Comparison of ENCODE assay signal across 19 cellular contexts in the genomic region with DNA sequence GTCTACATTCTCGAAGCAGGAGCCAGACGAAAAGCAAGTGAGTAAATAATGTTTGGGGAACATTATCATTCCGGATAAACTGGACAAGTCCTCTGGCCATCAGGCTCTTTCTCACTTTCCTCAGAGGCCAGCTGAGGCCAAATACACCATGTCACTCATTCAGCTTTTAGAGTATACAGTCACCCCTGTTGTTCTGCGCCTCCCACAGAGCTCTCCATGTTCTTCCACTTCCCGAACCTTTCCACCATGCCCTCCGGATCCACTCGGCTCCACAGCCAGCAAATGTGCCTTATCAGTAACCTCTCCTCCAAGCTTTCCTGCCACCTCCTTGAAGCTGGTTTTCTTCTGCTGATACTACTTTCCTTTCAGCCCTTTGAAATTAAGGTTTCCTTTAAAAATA. TPM values are rescaled to one million over a fixed set of nuclear protein-coding genes. Genes with fewer than 3 reads are reported as not detected.
DNase-seq lines count a peak whose midpoint lies in the region; ATAC-seq and TF ChIP-seq lines count a peak whose summit lies in the region.
"Had no signal": no experiment of that assay in that cellular context is flagged by ENCODE, and none has a peak within 500 bp of the region (broad histone marks: within the 10 kb centered on the region; RNA-seq: fewer than 3 reads in every experiment).

No MANE protein-coding gene starts in this region.

- CTCF ChIA-PET in T-cell (lab: Charles Lee) = no interaction called here

- POLR2A ChIA-PET in T-cell (lab: Charles Lee) = interaction anchor here in 1 of 2 donors (0.9 kb wide), 1 partner anchor 31 kb away, joined by 3 read pairs; a partner anchor contains a TSS

- peaks cover 23% of the 10 kb centered on the region for H3K4me1 Mint-ChIP-seq in activated CD4-positive, alpha-beta T cell treated with anti-CD3 and anti-CD28 coated beads, Interleukin-2, amount 10 ng/mL, durations not matched to agents 24 days and 14 days
- peaks cover 22 to 27% (median 25%) of the 10 kb centered on the region in 3 donors for H3K4me1 Mint-ChIP-seq in T-cell
- peaks cover 10% of the 10 kb centered on the region for H3K4me1 Mint-ChIP-seq in chondrocyte (ENCODE audit: low read depth)
- H3K4me1 Mint-ChIP-seq in nephron progenitor cell = no peaks in the 10 kb centered on the region

- H3K36me3 ChIP-seq in spleen = peaks cover 0 to 99% (median 39%) of the 10 kb centered on the region in 6 donors

- H3K27ac ChIP-seq in spleen = no peak overlapping the region
- H3K27ac ChIP-seq: epithelial cell of prostate, transverse colon had no signal

- H3K36me3 Mint-ChIP-seq in activated CD4-positive, alpha-beta T cell treated with anti-CD3 and anti-CD28 coated beads, Interleukin-2, amount 10 ng/mL, durations not matched to agents 24 days and 14 days (ENCODE audit: low read depth) = peaks cover 36% of the 10 kb centered on the region
- H3K36me3 Mint-ChIP-seq in T-cell (peaks cover 42% of the 10 kb centered on the region), chondrocyte (ENCODE audit: low read depth) (peaks cover 15% of the 10 kb centered on the region), nephron progenitor cell (ENCODE audit: low read depth) (peaks cover 69% of the 10 kb centered on the region)

- no peaks in the 10 kb centered on the region for H3K9me3 ChIP-seq in spleen
- H3K9me3 ChIP-seq: transverse colon had no signal

- no peak for DNase-seq in activated CD4-positive, alpha-beta T cell treated with anti-CD3 and anti-CD28 coated beads, Interleukin-2, amount 10 ng/mL, durations not matched to agents 24 days and 14 days
- DNase-seq in activated CD4-positive, alpha-beta T cell treated with anti-CD3 and anti-CD28 coated beads for 1 hour = no peak
- DNase-seq in T-cell = no peak
- DNase-seq in chondrocyte (ENCODE audit: low spot score) = no peak
- no peak for DNase-seq in nephron progenitor cell
- DNase-seq in NCI-H524 treated with DMSO at 0.1 percent for 48 hours (lab: John Stamatoyannopoulos, UW) = no peak
- DNase-seq in spleen = no peak
- DNase-seq: activated effector memory CD4-positive, alpha-beta T cell treated with Interleukin-2 at 50 U/mL for 16 hours; C1 segment of cervical spinal cord; HFFc6; naive B cell; NCI-H1417; NCI-H774; PC-3; stimulated activated naive CD4-positive, alpha-beta T cell; transverse colon had no signal

- 89 to 94% (median 91%) methylated on average over 7 of the region's 7 CpGs for WGBS in spleen, 5 donors

- no peaks in the 10 kb centered on the region for H3K9me3 Mint-ChIP-seq in activated CD4-positive, alpha-beta T cell treated with anti-CD3 and anti-CD28 coated beads, Interleukin-2, amount 10 ng/mL, durations not matched to agents 24 days and 14 days
- H3K9me3 Mint-ChIP-seq in T-cell (no peaks in the 10 kb centered on the region), chondrocyte (ENCODE audit: low read depth) (no peaks in the 10 kb centered on the region), nephron progenitor cell (no peaks in the 10 kb centered on the region)
- H3K9me3 Mint-ChIP-seq: dendritic cell treated with granulocyte-macrophage colony-stimulating factor and Interleukin-4, amounts not matched to agents 40 ng/mL and 50 ng/mL, for 4 days; HFFc6; naive B cell had no signal

- no peaks in the 10 kb centered on the region for H3K4me1 ChIP-seq in spleen

- intact Hi-C loops in activated CD4-positive, alpha-beta T cell treated with anti-CD3 and anti-CD28 coated beads, Interleukin-2, amount 10 ng/mL, durations not matched to agents 24 days and 14 days (cut with micrococcal nuclease) = loop anchor here (2.0 kb wide), 1 partner anchor 33 kb away; a partner anchor contains a TSS
- intact Hi-C loops in spleen (cut with DNase I; ENCODE audit: low total_unique reads) = no loop called here

- H3K4me3 Mint-ChIP-seq in activated CD4-positive, alpha-beta T cell treated with anti-CD3 and anti-CD28 coated beads, Interleukin-2, amount 10 ng/mL, durations not matched to agents 24 days and 14 days = no peak overlapping the region
- no peak overlapping the region for H3K4me3 Mint-ChIP-seq in T-cell
- H3K4me3 Mint-ChIP-seq in chondrocyte (ENCODE audit: unreplicated experiment) = no peak overlapping the region
- H3K4me3 Mint-ChIP-seq in nephron progenitor cell = no peak overlapping the region
- H3K4me3 Mint-ChIP-seq: dendritic cell treated with granulocyte-macrophage colony-stimulating factor and Interleukin-4, amounts not matched to agents 40 ng/mL and 50 ng/mL, for 4 days; HFFc6; naive B cell had no signal

- TF ChIP-seq CTCF in chondrocyte (IDR thresholded peaks at IDR 0.05) (no peak), nephron progenitor cell (IDR thresholded peaks at IDR 0.05) (no peak), spleen (IDR thresholded peaks at IDR 0.05 in 8 of 11, conservative IDR thresholded peaks at IDR 0.05 in 3 of 11) (no peak)

- peak overlapping the region; percentile 56 for H3K27ac Mint-ChIP-seq in activated CD4-positive, alpha-beta T cell treated with anti-CD3 and anti-CD28 coated beads, Interleukin-2, amount 10 ng/mL, durations not matched to agents 24 days and 14 days
- H3K27ac Mint-ChIP-seq in T-cell (peak overlapping the region; percentile 50 to 68), chondrocyte (ENCODE audit: unreplicated experiment) (peak overlapping the region; percentile 66), nephron progenitor cell (peak overlapping the region; percentile 19)
- H3K27ac Mint-ChIP-seq: dendritic cell treated with granulocyte-macrophage colony-stimulating factor and Interleukin-4, amounts not matched to agents 40 ng/mL and 50 ng/mL, for 4 days had no signal

- H3K4me3 ChIP-seq in spleen = no peak overlapping the region
- H3K4me3 ChIP-seq: transverse colon had no signal

- H3K27me3 Mint-ChIP-seq in activated CD4-positive, alpha-beta T cell treated with anti-CD3 and anti-CD28 coated beads, Interleukin-2, amount 10 ng/mL, durations not matched to agents 24 days and 14 days = no peaks in the 10 kb centered on the region
- no peaks in the 10 kb centered on the region for H3K27me3 Mint-ChIP-seq in T-cell
- H3K27me3 Mint-ChIP-seq in chondrocyte (ENCODE audit: low read depth) = no peaks in the 10 kb centered on the region
- H3K27me3 Mint-ChIP-seq in nephron progenitor cell (ENCODE audit: low read depth, poor library complexity) = no peaks in the 10 kb centered on the region
- H3K27me3 Mint-ChIP-seq: dendritic cell treated with granulocyte-macrophage colony-stimulating factor and Interleukin-4, amounts not matched to agents 40 ng/mL and 50 ng/mL, for 4 days; naive B cell had no signal

- H3K27me3 ChIP-seq in spleen (replicated peaks in 1 of 7) = no peaks in the 10 kb centered on the region
- H3K27me3 ChIP-seq: transverse colon had no signal

- TF ChIP-seq POLR2A in spleen (IDR thresholded peaks at IDR 0.05) = no peak

- ATAC-seq in T-cell (replicated peaks in 1 of 4) (no peak), HG02763 (IDR thresholded peaks at IDR 0.05; ENCODE audit: unreplicated experiment) (no peak)
- ATAC-seq: PC-3 had no signal

RNA-seq across cellular contexts. Expression of a gene that starts 31.7 kb away (rescaled TPM):
- 31.8 and 33.7 TPM in 2 replicates for total RNA-seq in activated CD4-positive, alpha-beta T cell treated with anti-CD3 and anti-CD28 coated beads, Interleukin-2, amount 10 ng/mL, durations not matched to agents 24 days and 14 days
- total RNA-seq in T-cell = 10 to 100 TPM; 38.0 to 43.3 (median 39.2) TPM
- total RNA-seq in chondrocyte = 32.3 to 34.6 TPM (median 34.6 TPM) in 3 replicates
- 10 to 100 TPM; 29.3 to 40.9 (median 33.8) TPM for total RNA-seq in spleen
- 1 to 10 TPM; 5.0 to 7.4 (median 6.2) TPM for polyA plus RNA-seq in spleen

RNA-seq across cellular contexts. Expression of a gene that starts 37.7 kb away (rescaled TPM):
- total RNA-seq in activated CD4-positive, alpha-beta T cell treated with anti-CD3 and anti-CD28 coated beads, Interleukin-2, amount 10 ng/mL, durations not matched to agents 24 days and 14 days = 18.9 and 23.0 TPM in 2 replicates
- total RNA-seq in T-cell = 10 to 100 TPM; 15.2 to 18.2 (median 15.9) TPM
- 15.2 to 19.2 TPM (median 17.1 TPM) in 3 replicates for total RNA-seq in chondrocyte
- 10 to 100 TPM; 13.6 to 28.5 (median 17.1) TPM for total RNA-seq in spleen
- polyA plus RNA-seq in spleen = 10 to 100 TPM in 2 of 3 donors, 1 to 10 TPM in 1; 9.3 to 13.8 (median 10.9) TPM
